Comparison of ENCODE assay signal across 21 cellular contexts in genomic region chr3:170494766-170495165, GRCh38.
"Had no signal": no experiment of that assay in that cellular context is flagged by ENCODE, and none has a peak within 500 bp of the region (broad histone marks: within the 10 kb centered on the region; RNA-seq: fewer than 3 reads in every experiment).

No MANE protein-coding gene starts in this region.

- FAIRE-seq: bronchial epithelial cell, keratinocyte, pancreas had no signal

- H3K4me3 ChIP-seq: esophagus muscularis mucosa, gastroesophageal sphincter, hepatocyte, pancreas, psoas muscle, spleen, transverse colon had no signal

- H3K27ac ChIP-seq: esophagus muscularis mucosa, gastroesophageal sphincter, hepatocyte, pancreas, psoas muscle, spleen, transverse colon had no signal

- H3K27me3 ChIP-seq: esophagus muscularis mucosa, gastroesophageal sphincter, hepatocyte, pancreas, transverse colon had no signal

- H2AFZ ChIP-seq: hepatocyte had no signal

- H3K36me3 ChIP-seq: esophagus muscularis mucosa, gastroesophageal sphincter, pancreas, spleen, transverse colon had no signal

- H3K79me2 ChIP-seq: hepatocyte had no signal

- H3K4me1 ChIP-seq: esophagus muscularis mucosa, gastroesophageal sphincter, pancreas, psoas muscle, spleen, transverse colon had no signal

- H3K9me3 ChIP-seq: esophagus muscularis mucosa, gastroesophageal sphincter, pancreas, psoas muscle, spleen, transverse colon had no signal

- H3K4me2 ChIP-seq: hepatocyte had no signal

- DNase-seq: activated CD4-positive, alpha-beta T cell treated with anti-CD3 and anti-CD28 coated beads for 36 hours; activated CD4-positive, CD25-positive, alpha-beta regulatory T cell; activated gamma-delta T cell; activated naive CD4-positive, alpha-beta T cell treated with anti-CD3 and anti-CD28 coated beads, Interleukin-2, amount 10 ng/mL, durations not matched to agents 7 days and 5 days; activated naive CD8-positive, alpha-beta T cell treated with anti-CD3 and anti-CD28 coated beads, Interleukin-2, amount 10 ng/mL, durations not matched to agents 7 days and 5 days; activated T-cell treated with anti-CD3 and anti-CD28 coated beads for 4 hours; effector CD4-positive, alpha-beta T cell; left cardiac atrium; left ventricle myocardium superior; naive B cell; pancreas; psoas muscle; spleen; stimulated activated CD4-positive, alpha-beta T cell treated with anti-CD3 and anti-CD28 coated beads, Interleukin-2, amount 100 ng/mL, for 48 hours; stimulated activated naive CD4-positive, alpha-beta T cell treated with Interleukin-2 at 50 U/mL for 16 hours; transverse colon had no signal

- ATAC-seq: activated CD4-positive, alpha-beta T cell treated with anti-CD3 and anti-CD28 coated beads for 36 hours; gastroesophageal sphincter; left cardiac atrium; left ventricle myocardium superior; pancreas; psoas muscle had no signal
